In genomic region chr9:21597284-21597683, GRCh38 we compare ENCODE assay signal across 27 cellular contexts.
"Had no signal": no experiment of that assay in that cellular context is flagged by ENCODE, and none has a peak within 500 bp of the region (broad histone marks: within the 10 kb centered on the region; RNA-seq: fewer than 3 reads in every experiment).

No MANE protein-coding gene starts in this region.

- H3K9ac ChIP-seq: SK-N-SH had no signal

- H3K9me3 ChIP-seq: SJCRH30, SK-N-SH had no signal

- H3K9me3 Mint-ChIP-seq: activated CD4-positive, alpha-beta memory T cell treated with anti-CD3 and anti-CD28 coated beads for 36 hours; activated CD4-positive, alpha-beta T cell treated with anti-CD3 and anti-CD28 coated beads, Interleukin-2, amount 10 ng/mL, durations not matched to agents 7 days and 5 days; activated naive CD4-positive, alpha-beta T cell treated with anti-CD3 and anti-CD28 coated beads for 36 hours; activated T-helper 17 cell treated with anti-CD3 and anti-CD28 coated beads, Interleukin-2, amount 50 U/mL, for 72 hours had no signal

- H3K4me1 ChIP-seq: SJCRH30 had no signal

- H3K27me3 ChIP-seq: brain microvascular endothelial cell, cardiac muscle cell, SJCRH30 had no signal

- H3K27ac Mint-ChIP-seq: activated CD4-positive, alpha-beta memory T cell treated with anti-CD3 and anti-CD28 coated beads for 36 hours; activated CD4-positive, alpha-beta T cell treated with anti-CD3 and anti-CD28 coated beads, Interleukin-2, amount 10 ng/mL, durations not matched to agents 7 days and 5 days; activated naive CD4-positive, alpha-beta T cell treated with anti-CD3 and anti-CD28 coated beads for 36 hours; activated naive CD8-positive, alpha-beta T cell; activated T-helper 17 cell treated with anti-CD3 and anti-CD28 coated beads, Interleukin-2, amount 50 U/mL, for 72 hours had no signal

- H3K4me2 ChIP-seq: SK-N-SH had no signal

- DNase-seq: activated CD4-positive, alpha-beta memory T cell treated with anti-CD3 and anti-CD28 coated beads for 36 hours; activated CD4-positive, alpha-beta T cell treated with anti-CD3 and anti-CD28 coated beads, Interleukin-2, amount 10 ng/mL, durations not matched to agents 7 days and 5 days; activated CD4-positive, CD25-positive, alpha-beta regulatory T cell; activated CD8-positive, alpha-beta memory T cell treated with anti-CD3 and anti-CD28 coated beads for 24 hours; activated gamma-delta T cell; activated naive CD4-positive, alpha-beta T cell treated with anti-CD3 and anti-CD28 coated beads for 36 hours; activated T-cell treated with anti-CD3 and anti-CD28 coated beads, Interleukin-2, amount 50 U/mL, for 48 hours; amygdala; brain microvascular endothelial cell; NCI-H1092; NCI-H1417; NCI-H1694; NCI-H2029; NCI-H2107; NCI-H2171 treated with DMSO at 0.1 percent for 48 hours; NCI-H226; NCI-H526 treated with DMSO at 0.1 percent for 48 hours; NCI-H82; Right ventricle myocardium superior; SJCRH30; SK-N-SH; T-helper 1 cell had no signal

- H3K4me3 ChIP-seq: cardiac muscle cell, SJCRH30 had no signal

- H3K27me3 Mint-ChIP-seq: activated naive CD8-positive, alpha-beta T cell had no signal

- H3K36me3 Mint-ChIP-seq: activated CD4-positive, alpha-beta memory T cell treated with anti-CD3 and anti-CD28 coated beads for 36 hours had no signal

- H3K36me3 ChIP-seq: brain microvascular endothelial cell, cardiac muscle cell, SJCRH30 had no signal

- ATAC-seq: activated T-helper 17 cell treated with anti-CD3 and anti-CD28 coated beads, Interleukin-2, amount 50 U/mL, for 72 hours had no signal

- H3K4me3 Mint-ChIP-seq: activated CD4-positive, alpha-beta memory T cell treated with anti-CD3 and anti-CD28 coated beads for 36 hours; activated CD4-positive, alpha-beta T cell treated with anti-CD3 and anti-CD28 coated beads, Interleukin-2, amount 10 ng/mL, durations not matched to agents 7 days and 5 days; activated naive CD4-positive, alpha-beta T cell treated with anti-CD3 and anti-CD28 coated beads for 36 hours; activated naive CD8-positive, alpha-beta T cell; activated T-helper 17 cell treated with anti-CD3 and anti-CD28 coated beads, Interleukin-2, amount 50 U/mL, for 72 hours had no signal

- H3K27ac ChIP-seq: brain microvascular endothelial cell, cardiac muscle cell, RWPE1, SJCRH30, VCaP had no signal

- H3K4me1 Mint-ChIP-seq: activated T-helper 17 cell treated with anti-CD3 and anti-CD28 coated beads, Interleukin-2, amount 50 U/mL, for 72 hours had no signal
